1 cellular context compared by ENCODE assay signal in the genomic region with DNA sequence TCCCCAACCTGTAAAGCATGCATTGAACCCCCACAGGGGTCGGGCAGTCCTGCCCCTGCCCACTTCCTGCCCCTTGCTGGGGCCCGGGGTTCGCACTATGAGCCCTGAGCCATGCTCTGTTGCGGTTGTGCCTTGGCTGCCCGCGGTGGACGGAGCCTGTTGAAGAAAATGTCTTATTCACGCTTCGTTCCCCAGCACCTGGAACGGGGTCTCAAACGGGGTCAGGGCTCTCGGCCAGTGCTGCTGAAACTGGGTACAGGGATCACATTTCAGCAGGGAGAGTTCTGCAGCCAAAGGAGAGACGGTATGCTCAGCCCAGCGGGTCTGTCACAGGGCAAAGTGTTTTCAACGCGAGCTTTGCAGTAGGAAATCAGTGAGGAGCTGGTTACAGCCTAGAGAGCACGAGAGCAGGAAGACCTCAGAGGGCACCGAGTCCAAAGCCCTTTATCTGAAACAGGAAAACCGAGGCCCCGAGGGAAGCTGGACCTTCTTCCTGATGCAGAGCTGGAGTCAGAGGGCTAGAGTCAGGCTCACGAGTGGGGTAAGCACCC.
TF ChIP-seq lines count a peak whose summit lies in the region.

No MANE protein-coding gene starts in this region.

TF ChIP-seq in HepG2, 621 proteins besides CTCF, POLR2A, EP300 and RAD21:
- TF ChIP-seq, protein P1, sequence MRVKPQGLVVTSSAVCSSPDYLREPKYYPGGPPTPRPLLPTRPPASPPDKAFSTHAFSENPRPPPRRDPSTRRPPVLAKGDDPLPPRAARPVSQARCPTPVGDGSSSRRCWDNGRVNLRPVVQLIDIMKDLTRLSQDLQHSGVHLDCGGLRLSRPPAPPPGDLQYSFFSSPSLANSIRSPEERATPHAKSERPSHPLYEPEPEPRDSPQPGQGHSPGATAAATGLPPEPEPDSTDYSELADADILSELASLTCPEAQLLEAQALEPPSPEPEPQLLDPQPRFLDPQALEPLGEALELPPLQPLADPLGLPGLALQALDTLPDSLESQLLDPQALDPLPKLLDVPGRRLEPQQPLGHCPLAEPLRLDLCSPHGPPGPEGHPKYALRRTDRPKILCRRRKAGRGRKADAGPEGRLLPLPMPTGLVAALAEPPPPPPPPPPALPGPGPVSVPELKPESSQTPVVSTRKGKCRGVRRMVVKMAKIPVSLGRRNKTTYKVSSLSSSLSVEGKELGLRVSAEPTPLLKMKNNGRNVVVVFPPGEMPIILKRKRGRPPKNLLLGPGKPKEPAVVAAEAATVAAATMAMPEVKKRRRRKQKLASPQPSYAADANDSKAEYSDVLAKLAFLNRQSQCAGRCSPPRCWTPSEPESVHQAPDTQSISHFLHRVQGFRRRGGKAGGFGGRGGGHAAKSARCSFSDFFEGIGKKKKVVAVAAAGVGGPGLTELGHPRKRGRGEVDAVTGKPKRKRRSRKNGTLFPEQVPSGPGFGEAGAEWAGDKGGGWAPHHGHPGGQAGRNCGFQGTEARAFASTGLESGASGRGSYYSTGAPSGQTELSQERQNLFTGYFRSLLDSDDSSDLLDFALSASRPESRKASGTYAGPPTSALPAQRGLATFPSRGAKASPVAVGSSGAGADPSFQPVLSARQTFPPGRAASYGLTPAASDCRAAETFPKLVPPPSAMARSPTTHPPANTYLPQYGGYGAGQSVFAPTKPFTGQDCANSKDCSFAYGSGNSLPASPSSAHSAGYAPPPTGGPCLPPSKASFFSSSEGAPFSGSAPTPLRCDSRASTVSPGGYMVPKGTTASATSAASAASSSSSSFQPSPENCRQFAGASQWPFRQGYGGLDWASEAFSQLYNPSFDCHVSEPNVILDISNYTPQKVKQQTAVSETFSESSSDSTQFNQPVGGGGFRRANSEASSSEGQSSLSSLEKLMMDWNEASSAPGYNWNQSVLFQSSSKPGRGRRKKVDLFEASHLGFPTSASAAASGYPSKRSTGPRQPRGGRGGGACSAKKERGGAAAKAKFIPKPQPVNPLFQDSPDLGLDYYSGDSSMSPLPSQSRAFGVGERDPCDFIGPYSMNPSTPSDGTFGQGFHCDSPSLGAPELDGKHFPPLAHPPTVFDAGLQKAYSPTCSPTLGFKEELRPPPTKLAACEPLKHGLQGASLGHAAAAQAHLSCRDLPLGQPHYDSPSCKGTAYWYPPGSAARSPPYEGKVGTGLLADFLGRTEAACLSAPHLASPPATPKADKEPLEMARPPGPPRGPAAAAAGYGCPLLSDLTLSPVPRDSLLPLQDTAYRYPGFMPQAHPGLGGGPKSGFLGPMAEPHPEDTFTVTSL (CRISPR knock-in tag; IDR thresholded peaks at IDR 0.05; ENCODE audit: borderline replicate concordance) = 0 out of 2 replicates have a peak, but pooled peaks have one; percentile 31
- TF ChIP-seq ZNF121 (CRISPR knock-in tag; IDR thresholded peaks at IDR 0.05) = peak; percentile 54; the same call in 1 of the 2 replicates
- no peak for TF ChIP-seq MIER3 (CRISPR knock-in tag; IDR thresholded peaks at IDR 0.05; ENCODE audit: borderline replicate concordance)
- no peak for TF ChIP-seq ZNF569 (CRISPR knock-in tag; IDR thresholded peaks at IDR 0.05; ENCODE audit: borderline replicate concordance)
- no peak for TF ChIP-seq ZNF317 (CRISPR knock-in tag; IDR thresholded peaks at IDR 0.05)
- no peak for TF ChIP-seq PHF5A (CRISPR knock-in tag; IDR thresholded peaks at IDR 0.05; ENCODE audit: low read depth, unreplicated experiment)
- TF ChIP-seq, protein P2, sequence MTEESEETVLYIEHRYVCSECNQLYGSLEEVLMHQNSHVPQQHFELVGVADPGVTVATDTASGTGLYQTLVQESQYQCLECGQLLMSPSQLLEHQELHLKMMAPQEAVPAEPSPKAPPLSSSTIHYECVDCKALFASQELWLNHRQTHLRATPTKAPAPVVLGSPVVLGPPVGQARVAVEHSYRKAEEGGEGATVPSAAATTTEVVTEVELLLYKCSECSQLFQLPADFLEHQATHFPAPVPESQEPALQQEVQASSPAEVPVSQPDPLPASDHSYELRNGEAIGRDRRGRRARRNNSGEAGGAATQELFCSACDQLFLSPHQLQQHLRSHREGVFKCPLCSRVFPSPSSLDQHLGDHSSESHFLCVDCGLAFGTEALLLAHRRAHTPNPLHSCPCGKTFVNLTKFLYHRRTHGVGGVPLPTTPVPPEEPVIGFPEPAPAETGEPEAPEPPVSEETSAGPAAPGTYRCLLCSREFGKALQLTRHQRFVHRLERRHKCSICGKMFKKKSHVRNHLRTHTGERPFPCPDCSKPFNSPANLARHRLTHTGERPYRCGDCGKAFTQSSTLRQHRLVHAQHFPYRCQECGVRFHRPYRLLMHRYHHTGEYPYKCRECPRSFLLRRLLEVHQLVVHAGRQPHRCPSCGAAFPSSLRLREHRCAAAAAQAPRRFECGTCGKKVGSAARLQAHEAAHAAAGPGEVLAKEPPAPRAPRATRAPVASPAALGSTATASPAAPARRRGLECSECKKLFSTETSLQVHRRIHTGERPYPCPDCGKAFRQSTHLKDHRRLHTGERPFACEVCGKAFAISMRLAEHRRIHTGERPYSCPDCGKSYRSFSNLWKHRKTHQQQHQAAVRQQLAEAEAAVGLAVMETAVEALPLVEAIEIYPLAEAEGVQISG (CRISPR knock-in tag; IDR thresholded peaks at IDR 0.05) = peak; percentile 64
- TF ChIP-seq, protein P3, sequence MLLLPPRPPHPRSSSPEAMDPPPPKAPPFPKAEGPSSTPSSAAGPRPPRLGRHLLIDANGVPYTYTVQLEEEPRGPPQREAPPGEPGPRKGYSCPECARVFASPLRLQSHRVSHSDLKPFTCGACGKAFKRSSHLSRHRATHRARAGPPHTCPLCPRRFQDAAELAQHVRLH (CRISPR knock-in tag; IDR thresholded peaks at IDR 0.05; ENCODE audit: borderline replicate concordance, low read depth) = no peak
- TF ChIP-seq RELA (CRISPR knock-in tag; IDR thresholded peaks at IDR 0.05) = no peak
- no peak for TF ChIP-seq ZNF446 (CRISPR knock-in tag; IDR thresholded peaks at IDR 0.05)
- TF ChIP-seq YY1 (IDR thresholded peaks at IDR 0.05; ENCODE audit: insufficient read depth, insufficient replicate concordance, low read depth, low read length) = no peak
- TF ChIP-seq ZNF788 (CRISPR knock-in tag; IDR thresholded peaks at IDR 0.05; ENCODE audit: borderline replicate concordance) = peak; percentile 12; the same call in 1 of the 2 replicates
- no peak for TF ChIP-seq KLF12 (CRISPR knock-in tag; IDR thresholded peaks at IDR 0.05; ENCODE audit: borderline replicate concordance)
- TF ChIP-seq SAP130 (CRISPR knock-in tag; IDR thresholded peaks at IDR 0.05; ENCODE audit: low read depth) = peak; percentile 28; the same call in 1 of the 2 replicates
- TF ChIP-seq, protein P4, sequence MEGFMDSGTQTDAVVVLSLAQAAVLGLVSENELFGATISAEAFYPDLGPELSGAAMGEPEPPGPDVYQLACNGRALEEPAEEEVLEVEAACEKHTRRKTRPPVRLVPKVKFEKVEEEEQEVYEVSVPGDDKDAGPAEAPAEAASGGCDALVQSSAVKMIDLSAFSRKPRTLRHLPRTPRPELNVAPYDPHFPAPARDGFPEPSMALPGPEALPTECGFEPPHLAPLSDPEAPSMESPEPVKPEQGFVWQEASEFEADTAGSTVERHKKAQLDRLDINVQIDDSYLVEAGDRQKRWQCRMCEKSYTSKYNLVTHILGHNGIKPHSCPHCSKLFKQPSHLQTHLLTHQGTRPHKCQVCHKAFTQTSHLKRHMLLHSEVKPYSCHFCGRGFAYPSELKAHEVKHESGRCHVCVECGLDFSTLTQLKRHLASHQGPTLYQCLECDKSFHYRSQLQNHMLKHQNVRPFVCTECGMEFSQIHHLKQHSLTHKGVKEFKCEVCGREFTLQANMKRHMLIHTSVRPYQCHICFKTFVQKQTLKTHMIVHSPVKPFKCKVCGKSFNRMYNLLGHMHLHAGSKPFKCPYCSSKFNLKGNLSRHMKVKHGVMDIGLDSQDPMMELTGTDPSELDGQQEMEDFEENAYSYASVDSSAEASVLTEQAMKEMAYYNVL (CRISPR knock-in tag; IDR thresholded peaks at IDR 0.05; ENCODE audit: borderline replicate concordance) = no peak
- TF ChIP-seq, protein P5, sequence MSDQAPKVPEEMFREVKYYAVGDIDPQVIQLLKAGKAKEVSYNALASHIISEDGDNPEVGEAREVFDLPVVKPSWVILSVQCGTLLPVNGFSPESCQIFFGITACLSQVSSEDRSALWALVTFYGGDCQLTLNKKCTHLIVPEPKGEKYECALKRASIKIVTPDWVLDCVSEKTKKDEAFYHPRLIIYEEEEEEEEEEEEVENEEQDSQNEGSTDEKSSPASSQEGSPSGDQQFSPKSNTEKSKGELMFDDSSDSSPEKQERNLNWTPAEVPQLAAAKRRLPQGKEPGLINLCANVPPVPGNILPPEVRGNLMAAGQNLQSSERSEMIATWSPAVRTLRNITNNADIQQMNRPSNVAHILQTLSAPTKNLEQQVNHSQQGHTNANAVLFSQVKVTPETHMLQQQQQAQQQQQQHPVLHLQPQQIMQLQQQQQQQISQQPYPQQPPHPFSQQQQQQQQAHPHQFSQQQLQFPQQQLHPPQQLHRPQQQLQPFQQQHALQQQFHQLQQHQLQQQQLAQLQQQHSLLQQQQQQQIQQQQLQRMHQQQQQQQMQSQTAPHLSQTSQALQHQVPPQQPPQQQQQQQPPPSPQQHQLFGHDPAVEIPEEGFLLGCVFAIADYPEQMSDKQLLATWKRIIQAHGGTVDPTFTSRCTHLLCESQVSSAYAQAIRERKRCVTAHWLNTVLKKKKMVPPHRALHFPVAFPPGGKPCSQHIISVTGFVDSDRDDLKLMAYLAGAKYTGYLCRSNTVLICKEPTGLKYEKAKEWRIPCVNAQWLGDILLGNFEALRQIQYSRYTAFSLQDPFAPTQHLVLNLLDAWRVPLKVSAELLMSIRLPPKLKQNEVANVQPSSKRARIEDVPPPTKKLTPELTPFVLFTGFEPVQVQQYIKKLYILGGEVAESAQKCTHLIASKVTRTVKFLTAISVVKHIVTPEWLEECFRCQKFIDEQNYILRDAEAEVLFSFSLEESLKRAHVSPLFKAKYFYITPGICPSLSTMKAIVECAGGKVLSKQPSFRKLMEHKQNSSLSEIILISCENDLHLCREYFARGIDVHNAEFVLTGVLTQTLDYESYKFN (CRISPR knock-in tag; conservative IDR thresholded peaks at IDR 0.05) = peak; percentile 47
- TF ChIP-seq ADNP (CRISPR knock-in tag; IDR thresholded peaks at IDR 0.05) = no peak
- TF ChIP-seq HOXA5 (CRISPR knock-in tag; IDR thresholded peaks at IDR 0.05) = no peak
- TF ChIP-seq, protein P6, sequence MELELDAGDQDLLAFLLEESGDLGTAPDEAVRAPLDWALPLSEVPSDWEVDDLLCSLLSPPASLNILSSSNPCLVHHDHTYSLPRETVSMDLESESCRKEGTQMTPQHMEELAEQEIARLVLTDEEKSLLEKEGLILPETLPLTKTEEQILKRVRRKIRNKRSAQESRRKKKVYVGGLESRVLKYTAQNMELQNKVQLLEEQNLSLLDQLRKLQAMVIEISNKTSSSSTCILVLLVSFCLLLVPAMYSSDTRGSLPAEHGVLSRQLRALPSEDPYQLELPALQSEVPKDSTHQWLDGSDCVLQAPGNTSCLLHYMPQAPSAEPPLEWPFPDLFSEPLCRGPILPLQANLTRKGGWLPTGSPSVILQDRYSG (CRISPR knock-in tag; IDR thresholded peaks at IDR 0.05) = no peak
- peak; percentile 25; the same call in 1 of the 2 replicates for TF ChIP-seq SALL1 (CRISPR knock-in tag; IDR thresholded peaks at IDR 0.05)
- TF ChIP-seq, protein P7, sequence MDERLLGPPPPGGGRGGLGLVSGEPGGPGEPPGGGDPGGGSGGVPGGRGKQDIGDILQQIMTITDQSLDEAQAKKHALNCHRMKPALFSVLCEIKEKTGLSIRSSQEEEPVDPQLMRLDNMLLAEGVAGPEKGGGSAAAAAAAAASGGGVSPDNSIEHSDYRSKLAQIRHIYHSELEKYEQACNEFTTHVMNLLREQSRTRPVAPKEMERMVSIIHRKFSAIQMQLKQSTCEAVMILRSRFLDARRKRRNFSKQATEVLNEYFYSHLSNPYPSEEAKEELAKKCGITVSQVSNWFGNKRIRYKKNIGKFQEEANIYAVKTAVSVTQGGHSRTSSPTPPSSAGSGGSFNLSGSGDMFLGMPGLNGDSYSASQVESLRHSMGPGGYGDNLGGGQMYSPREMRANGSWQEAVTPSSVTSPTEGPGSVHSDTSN (CRISPR knock-in tag; IDR thresholded peaks at IDR 0.05) = no peak
- TF ChIP-seq ZNF501 (CRISPR knock-in tag; IDR thresholded peaks at IDR 0.05) = peak; percentile 17; the same call in 1 of the 2 replicates
- 0 out of 2 replicates have a peak, but pooled peaks have one; percentile 31 for TF ChIP-seq ELF3 (CRISPR knock-in tag; IDR thresholded peaks at IDR 0.05)
- TF ChIP-seq SOX5 (CRISPR knock-in tag; IDR thresholded peaks at IDR 0.05; ENCODE audit: borderline replicate concordance) = no peak
- TF ChIP-seq MED1 (CRISPR knock-in tag; IDR thresholded peaks at IDR 0.05) = no peak
- TF ChIP-seq ZNF737 (CRISPR knock-in tag; IDR thresholded peaks at IDR 0.05; ENCODE audit: borderline replicate concordance) = 0 out of 2 replicates have a peak, but pooled peaks have one; percentile 40
- no peak for TF ChIP-seq SMYD3 (CRISPR knock-in tag; IDR thresholded peaks at IDR 0.05)
- TF ChIP-seq ZNF780A (CRISPR knock-in tag; IDR thresholded peaks at IDR 0.05) = no peak
- no peak for TF ChIP-seq ZNF225 (CRISPR knock-in tag; IDR thresholded peaks at IDR 0.05)
- no peak for TF ChIP-seq ZFAT (CRISPR knock-in tag; conservative IDR thresholded peaks at IDR 0.05)
- TF ChIP-seq, protein P8, sequence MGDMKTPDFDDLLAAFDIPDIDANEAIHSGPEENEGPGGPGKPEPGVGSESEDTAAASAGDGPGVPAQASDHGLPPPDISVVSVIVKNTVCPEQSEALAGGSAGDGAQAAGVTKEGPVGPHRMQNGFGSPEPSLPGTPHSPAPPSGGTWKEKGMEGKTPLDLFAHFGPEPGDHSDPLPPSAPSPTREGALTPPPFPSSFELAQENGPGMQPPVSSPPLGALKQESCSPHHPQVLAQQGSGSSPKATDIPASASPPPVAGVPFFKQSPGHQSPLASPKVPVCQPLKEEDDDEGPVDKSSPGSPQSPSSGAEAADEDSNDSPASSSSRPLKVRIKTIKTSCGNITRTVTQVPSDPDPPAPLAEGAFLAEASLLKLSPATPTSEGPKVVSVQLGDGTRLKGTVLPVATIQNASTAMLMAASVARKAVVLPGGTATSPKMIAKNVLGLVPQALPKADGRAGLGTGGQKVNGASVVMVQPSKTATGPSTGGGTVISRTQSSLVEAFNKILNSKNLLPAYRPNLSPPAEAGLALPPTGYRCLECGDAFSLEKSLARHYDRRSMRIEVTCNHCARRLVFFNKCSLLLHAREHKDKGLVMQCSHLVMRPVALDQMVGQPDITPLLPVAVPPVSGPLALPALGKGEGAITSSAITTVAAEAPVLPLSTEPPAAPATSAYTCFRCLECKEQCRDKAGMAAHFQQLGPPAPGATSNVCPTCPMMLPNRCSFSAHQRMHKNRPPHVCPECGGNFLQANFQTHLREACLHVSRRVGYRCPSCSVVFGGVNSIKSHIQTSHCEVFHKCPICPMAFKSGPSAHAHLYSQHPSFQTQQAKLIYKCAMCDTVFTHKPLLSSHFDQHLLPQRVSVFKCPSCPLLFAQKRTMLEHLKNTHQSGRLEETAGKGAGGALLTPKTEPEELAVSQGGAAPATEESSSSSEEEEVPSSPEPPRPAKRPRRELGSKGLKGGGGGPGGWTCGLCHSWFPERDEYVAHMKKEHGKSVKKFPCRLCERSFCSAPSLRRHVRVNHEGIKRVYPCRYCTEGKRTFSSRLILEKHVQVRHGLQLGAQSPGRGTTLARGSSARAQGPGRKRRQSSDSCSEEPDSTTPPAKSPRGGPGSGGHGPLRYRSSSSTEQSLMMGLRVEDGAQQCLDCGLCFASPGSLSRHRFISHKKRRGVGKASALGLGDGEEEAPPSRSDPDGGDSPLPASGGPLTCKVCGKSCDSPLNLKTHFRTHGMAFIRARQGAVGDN (CRISPR knock-in tag; IDR thresholded peaks at IDR 0.05) = peak; percentile 51
